In genomic region chr7:5792268-5792667, GRCh38 we compare ENCODE assay signal across 26 cellular contexts. TPM values are rescaled to one million over a fixed set of nuclear protein-coding genes. Genes with fewer than 3 reads are reported as not detected.
DNase-seq lines count a peak whose midpoint lies in the region; ATAC-seq and TF ChIP-seq lines count a peak whose summit lies in the region.
"Had no signal": no experiment of that assay in that cellular context is flagged by ENCODE, and none has a peak within 500 bp of the region (broad histone marks: within the 10 kb centered on the region; RNA-seq: fewer than 3 reads in every experiment).

No MANE protein-coding gene starts in this region.

- ATAC-seq in SK-N-SH treated with all-trans-retinoic acid at 6 μM for 48 hours (no peak), HG03469 (IDR thresholded peaks at IDR 0.05; ENCODE audit: unreplicated experiment) (no peak)
- ATAC-seq in stimulated activated naive B cell treated with anti-CD40 and anti-IgM and Interleukin-4, amounts not matched to agents 10 μg/mL and 1 μg/mL and 100 μg/mL, for 72 hours (replicated peaks) = no peak
- ATAC-seq: A549, GM12878 had no signal

- no peaks in the 10 kb centered on the region for H3K27me3 ChIP-seq in smooth muscle cell (ENCODE audit: low read depth)
- H3K27me3 ChIP-seq: BE2C, BLaER1 had no signal

- peak overlapping the region; percentile 45 for H2AFZ ChIP-seq in smooth muscle cell (ENCODE audit: low read depth)

- no peaks in the 10 kb centered on the region for H3K4me1 Mint-ChIP-seq in stimulated activated naive B cell treated with anti-CD40 and anti-IgM and Interleukin-4, amounts not matched to agents 10 μg/mL and 1 μg/mL and 100 μg/mL, for 72 hours
- H3K4me1 Mint-ChIP-seq: CD4-positive, alpha-beta memory T cell; CD8-positive, alpha-beta memory T cell had no signal

- no peak overlapping the region for H3K9ac ChIP-seq in smooth muscle cell (ENCODE audit: low read depth)
- H3K9ac ChIP-seq: BLaER1 had no signal

- no peak overlapping the region for H3K4me2 ChIP-seq in smooth muscle cell
- H3K4me2 ChIP-seq: A549, BLaER1 had no signal

- no peaks in the 10 kb centered on the region for H3K36me3 Mint-ChIP-seq in stimulated activated naive B cell treated with anti-CD40 and anti-IgM and Interleukin-4, amounts not matched to agents 10 μg/mL and 1 μg/mL and 100 μg/mL, for 72 hours
- H3K36me3 Mint-ChIP-seq: CD14-positive monocyte; CD4-positive, alpha-beta memory T cell; CD4-positive, CD25-positive, alpha-beta regulatory T cell; CD8-positive, alpha-beta memory T cell had no signal

- DNase-seq in SK-N-DZ (ENCODE audit: low spot score) (peak; percentile 88), fibroblast of villous mesenchyme (ENCODE audit: low read depth) (peak; percentile 4), smooth muscle cell (lab: John Stamatoyannopoulos, UW; ENCODE audit: unreplicated experiment) (no peak), Ammon's horn (ENCODE audit: low spot score) (no peak)
- DNase-seq in stimulated activated naive B cell treated with anti-CD40 and anti-IgM and Interleukin-4, amounts not matched to agents 10 μg/mL and 1 μg/mL and 100 μg/mL, for 72 hours = no peak
- DNase-seq: AML-193; BE2C; C1 segment of cervical spinal cord; CD4-positive, alpha-beta memory T cell; CD4-positive, CD25-positive, alpha-beta regulatory T cell; CD8-positive, alpha-beta memory T cell; COR-L47; DMS 273 treated with DMSO at 0.1 percent for 48 hours; DMS153; DMS53; DMS79; DND-41; EL; GDM1 had no signal

- no peaks in the 10 kb centered on the region for H3K4me1 ChIP-seq in smooth muscle cell (ENCODE audit: low read depth)
- H3K4me1 ChIP-seq: A549 had no signal

- no peak overlapping the region for H3K27ac ChIP-seq in smooth muscle cell (ENCODE audit: low read depth)
- H3K27ac ChIP-seq: 22Rv1, A549, BLaER1 had no signal

- no peak overlapping the region for H3K4me3 Mint-ChIP-seq in stimulated activated naive B cell treated with anti-CD40 and anti-IgM and Interleukin-4, amounts not matched to agents 10 μg/mL and 1 μg/mL and 100 μg/mL, for 72 hours
- H3K4me3 Mint-ChIP-seq: CD14-positive monocyte; CD4-positive, alpha-beta memory T cell; CD4-positive, CD25-positive, alpha-beta regulatory T cell; CD8-positive, alpha-beta memory T cell had no signal

- no peaks in the 10 kb centered on the region for H3K36me3 ChIP-seq in smooth muscle cell (ENCODE audit: low read depth)
- H3K36me3 ChIP-seq: BE2C, BLaER1 had no signal

- WGBS in smooth muscle cell (ENCODE audit: low lambda C conversion rate) = 90% methylated on average over 6 of the region's 6 CpGs

- TF ChIP-seq CTCF in fibroblast of villous mesenchyme (IDR thresholded peaks at IDR 0.05; ENCODE audit: insufficient read depth, low read depth, low read length) = no peak
- TF ChIP-seq CTCF in smooth muscle cell (IDR thresholded peaks at IDR 0.05; ENCODE audit: borderline replicate concordance, insufficient read depth, poor library complexity, severe bottlenecking) = no peak

- H4K20me1 ChIP-seq in smooth muscle cell (ENCODE audit: low read depth) = no peaks in the 10 kb centered on the region
- H4K20me1 ChIP-seq: BLaER1 had no signal

- H3K4me3 ChIP-seq in fibroblast of villous mesenchyme (ENCODE audit: low read depth, low read length) (no peak overlapping the region), smooth muscle cell (no peak overlapping the region)
- H3K4me3 ChIP-seq: A549, BLaER1, GM12878 had no signal

- no peaks in the 10 kb centered on the region for H3K27me3 Mint-ChIP-seq in stimulated activated naive B cell treated with anti-CD40 and anti-IgM and Interleukin-4, amounts not matched to agents 10 μg/mL and 1 μg/mL and 100 μg/mL, for 72 hours
- H3K27me3 Mint-ChIP-seq: CD4-positive, alpha-beta memory T cell; CD4-positive, CD25-positive, alpha-beta regulatory T cell; CD8-positive, alpha-beta memory T cell had no signal

- H3K27ac Mint-ChIP-seq in stimulated activated naive B cell treated with anti-CD40 and anti-IgM and Interleukin-4, amounts not matched to agents 10 μg/mL and 1 μg/mL and 100 μg/mL, for 72 hours = no peak overlapping the region
- H3K27ac Mint-ChIP-seq: CD14-positive monocyte; CD4-positive, alpha-beta memory T cell; CD4-positive, CD25-positive, alpha-beta regulatory T cell; CD8-positive, alpha-beta memory T cell had no signal

- no peaks in the 10 kb centered on the region for H3F3A ChIP-seq in smooth muscle cell (ENCODE audit: low read depth)

- H3K79me2 ChIP-seq in smooth muscle cell (ENCODE audit: low read depth) = no peaks in the 10 kb centered on the region

- peaks cover 0 to 2% of the 10 kb centered on the region in 2 donors for H3K9me3 Mint-ChIP-seq in stimulated activated naive B cell treated with anti-CD40 and anti-IgM and Interleukin-4, amounts not matched to agents 10 μg/mL and 1 μg/mL and 100 μg/mL, for 72 hours
- H3K9me3 Mint-ChIP-seq: CD8-positive, alpha-beta memory T cell had no signal

- H3K9me3 ChIP-seq in smooth muscle cell (replicated peaks; ENCODE audit: low read depth) = no peaks in the 10 kb centered on the region
- H3K9me3 ChIP-seq: A549, BE2C had no signal

TF ChIP-seq in SK-N-SH treated with all-trans-retinoic acid at 6 μM for 48 hours, 23 proteins besides CTCF, POLR2A, EP300 and RAD21:
- TF ChIP-seq TOX (CRISPR knock-in tag; IDR thresholded peaks at IDR 0.05; ENCODE audit: borderline replicate concordance) (no peak), CSDC2 (CRISPR knock-in tag; IDR thresholded peaks at IDR 0.05) (no peak), POU6F1 (CRISPR knock-in tag; IDR thresholded peaks at IDR 0.05; ENCODE audit: borderline replicate concordance, low read depth) (no peak), TCF4 (CRISPR knock-in tag; IDR thresholded peaks at IDR 0.05; ENCODE audit: borderline replicate concordance) (peak; percentile 76; the same call in 1 of the 2 replicates), ZC3H10 (CRISPR knock-in tag; IDR thresholded peaks at IDR 0.05) (no peak)
- TF ChIP-seq, protein P1, sequence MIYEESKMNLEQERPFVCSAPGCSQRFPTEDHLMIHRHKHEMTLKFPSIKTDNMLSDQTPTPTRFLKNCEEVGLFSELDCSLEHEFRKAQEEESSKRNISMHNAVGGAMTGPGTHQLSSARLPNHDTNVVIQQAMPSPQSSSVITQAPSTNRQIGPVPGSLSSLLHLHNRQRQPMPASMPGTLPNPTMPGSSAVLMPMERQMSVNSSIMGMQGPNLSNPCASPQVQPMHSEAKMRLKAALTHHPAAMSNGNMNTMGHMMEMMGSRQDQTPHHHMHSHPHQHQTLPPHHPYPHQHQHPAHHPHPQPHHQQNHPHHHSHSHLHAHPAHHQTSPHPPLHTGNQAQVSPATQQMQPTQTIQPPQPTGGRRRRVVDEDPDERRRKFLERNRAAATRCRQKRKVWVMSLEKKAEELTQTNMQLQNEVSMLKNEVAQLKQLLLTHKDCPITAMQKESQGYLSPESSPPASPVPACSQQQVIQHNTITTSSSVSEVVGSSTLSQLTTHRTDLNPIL (CRISPR knock-in tag; IDR thresholded peaks at IDR 0.05; ENCODE audit: low read depth) = no peak
- TF ChIP-seq, protein P2, sequence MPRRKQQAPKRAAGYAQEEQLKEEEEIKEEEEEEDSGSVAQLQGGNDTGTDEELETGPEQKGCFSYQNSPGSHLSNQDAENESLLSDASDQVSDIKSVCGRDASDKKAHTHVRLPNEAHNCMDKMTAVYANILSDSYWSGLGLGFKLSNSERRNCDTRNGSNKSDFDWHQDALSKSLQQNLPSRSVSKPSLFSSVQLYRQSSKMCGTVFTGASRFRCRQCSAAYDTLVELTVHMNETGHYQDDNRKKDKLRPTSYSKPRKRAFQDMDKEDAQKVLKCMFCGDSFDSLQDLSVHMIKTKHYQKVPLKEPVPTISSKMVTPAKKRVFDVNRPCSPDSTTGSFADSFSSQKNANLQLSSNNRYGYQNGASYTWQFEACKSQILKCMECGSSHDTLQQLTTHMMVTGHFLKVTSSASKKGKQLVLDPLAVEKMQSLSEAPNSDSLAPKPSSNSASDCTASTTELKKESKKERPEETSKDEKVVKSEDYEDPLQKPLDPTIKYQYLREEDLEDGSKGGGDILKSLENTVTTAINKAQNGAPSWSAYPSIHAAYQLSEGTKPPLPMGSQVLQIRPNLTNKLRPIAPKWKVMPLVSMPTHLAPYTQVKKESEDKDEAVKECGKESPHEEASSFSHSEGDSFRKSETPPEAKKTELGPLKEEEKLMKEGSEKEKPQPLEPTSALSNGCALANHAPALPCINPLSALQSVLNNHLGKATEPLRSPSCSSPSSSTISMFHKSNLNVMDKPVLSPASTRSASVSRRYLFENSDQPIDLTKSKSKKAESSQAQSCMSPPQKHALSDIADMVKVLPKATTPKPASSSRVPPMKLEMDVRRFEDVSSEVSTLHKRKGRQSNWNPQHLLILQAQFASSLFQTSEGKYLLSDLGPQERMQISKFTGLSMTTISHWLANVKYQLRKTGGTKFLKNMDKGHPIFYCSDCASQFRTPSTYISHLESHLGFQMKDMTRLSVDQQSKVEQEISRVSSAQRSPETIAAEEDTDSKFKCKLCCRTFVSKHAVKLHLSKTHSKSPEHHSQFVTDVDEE (CRISPR knock-in tag; IDR thresholded peaks at IDR 0.05) = peak; percentile 80; the same call in 1 of the 2 replicates
TF ChIP-seq in SK-N-SH treated with all-trans-retinoic acid at 6 μM for 48 hours: peak in this region for 2.

RNA-seq across cellular contexts. Expression of gene RNF216, which starts 10.8 kb away (rescaled TPM):
- 23.0 and 24.7 TPM in 2 replicates for polyA plus RNA-seq in SK-N-DZ (2014; cell fraction: cytosol; rRNA removed)
- polyA plus RNA-seq in SK-N-DZ (2014; cell fraction: nucleus; rRNA removed) = 33.7 and 47.1 TPM in 2 replicates
- total RNA-seq in fibroblast of villous mesenchyme (48.3 and 54.4 TPM in 2 replicates), smooth muscle cell (23.5 and 26.3 TPM in 2 replicates)
- 27.4 and 28.1 TPM in 2 replicates for polyA plus RNA-seq in smooth muscle cell

Comparison
In these comparisons a context has a peak if more than half of its experiments do, and no peak if none do; other contexts are left out.
1. DNase-seq: peak in SK-N-DZ (single experiment) and fibroblast of villous mesenchyme (single experiment); none in smooth muscle cell (single experiment), Ammon's horn (single experiment) and stimulated activated naive B cell treated with anti-CD40 and anti-IgM and Interleukin-4, amounts not matched to agents 10 μg/mL and 1 μg/mL and 100 μg/mL, for 72 hours (single experiment).